Comparison of ENCODE assay signal across 10 cellular contexts in genomic region chr11:39365809-39366436, GRCh38.
DNase-seq lines count a peak whose midpoint lies in the region; ATAC-seq and TF ChIP-seq lines count a peak whose summit lies in the region.
"Had no signal": no experiment of that assay in that cellular context is flagged by ENCODE, and none has a peak within 500 bp of the region (broad histone marks: within the 10 kb centered on the region; RNA-seq: fewer than 3 reads in every experiment).

No MANE protein-coding gene starts in this region.

- H3K27me3 ChIP-seq in naive thymus-derived CD4-positive, alpha-beta T cell (ENCODE audit: control insufficient read depth in 2 of 2, insufficient read depth in 2 of 2, low read length in 2 of 2), result no peaks in the 10 kb centered on the region

- H3K4me3 ChIP-seq in astrocyte of the cerebellum (ENCODE audit: low read depth, low read length) (no peak overlapping the region), foreskin fibroblast (ENCODE audit: low read depth in 1 of 2, low read length in 2 of 2) (no peak overlapping the region)
- H3K4me3 ChIP-seq in naive thymus-derived CD4-positive, alpha-beta T cell (ENCODE audit: low read length), result no peak overlapping the region

- CTCF ChIA-PET in naive thymus-derived CD4-positive, alpha-beta T cell (lab: Charles Lee), result interaction anchor here (0.7 kb wide), 1 partner anchor 92 kb away, joined by 3 read pairs; no protein-coding TSS in a partner anchor
- CTCF ChIA-PET in Calu3 (lab: Charles Lee), result no interaction called here

- no peak overlapping the region for H3K27ac ChIP-seq in naive thymus-derived CD4-positive, alpha-beta T cell (ENCODE audit: low read depth, low read length)

- no TSS peak for BruUV-seq in Calu3 (replicated peaks; lab: Mats Ljungman, UMichigan)

- TF ChIP-seq CTCF in astrocyte of the cerebellum (IDR thresholded peaks at IDR 0.05; ENCODE audit: low read depth, low read length, missing control alignments), result no peak
- TF ChIP-seq CTCF in Calu3 (IDR thresholded peaks at IDR 0.05; ENCODE audit: unreplicated experiment), result no peak
- TF ChIP-seq CTCF in foreskin fibroblast (IDR thresholded peaks at IDR 0.05; ENCODE audit: low read depth, low read length), result no peak

- no peak overlapping the region for H3K4me3 Mint-ChIP-seq in naive thymus-derived CD4-positive, alpha-beta T cell
- H3K4me3 Mint-ChIP-seq in Calu3 (ENCODE audit: low read depth, unreplicated experiment), result no peak overlapping the region
- H3K4me3 Mint-ChIP-seq: memory B cell had no signal

- no peaks in the 10 kb centered on the region for H3K36me3 Mint-ChIP-seq in naive thymus-derived CD4-positive, alpha-beta T cell
- no peaks in the 10 kb centered on the region for H3K36me3 Mint-ChIP-seq in Calu3 (ENCODE audit: insufficient read depth, unreplicated experiment)
- H3K36me3 Mint-ChIP-seq: memory B cell had no signal

- in situ Hi-C loops in astrocyte of the cerebellum (cut with HindIII; ENCODE audit: low sequenced_read_pairs), result no loop called here

- H3K27ac Mint-ChIP-seq in naive thymus-derived CD4-positive, alpha-beta T cell, result peak overlapping the region in 5 of 9 donors; percentile 4 to 47 (median 38)
- H3K27ac Mint-ChIP-seq in Calu3 (ENCODE audit: unreplicated experiment), result no peak overlapping the region
- H3K27ac Mint-ChIP-seq: memory B cell had no signal

- peaks cover 16 to 51% (median 36%) of the 10 kb centered on the region in 7 donors for H3K4me1 Mint-ChIP-seq in naive thymus-derived CD4-positive, alpha-beta T cell
- no peaks in the 10 kb centered on the region for H3K4me1 Mint-ChIP-seq in Calu3 (ENCODE audit: low read depth, unreplicated experiment)

- POLR2A ChIA-PET in naive thymus-derived CD4-positive, alpha-beta T cell (lab: Charles Lee), result no interaction called here

- ATAC-seq in naive thymus-derived CD4-positive, alpha-beta T cell, result no peak
- ATAC-seq in HG02970 (IDR thresholded peaks at IDR 0.05; ENCODE audit: low FRiP score, unreplicated experiment), result no peak

- DNase-seq in DMS114 treated with DMSO at 0.1 percent for 48 hours (lab: John Stamatoyannopoulos, UW; ENCODE audit: unreplicated experiment) (peak; percentile 21), M059J (ENCODE audit: low read depth) (peak; percentile 73), astrocyte of the cerebellum (ENCODE audit: low read depth) (peak; percentile 5), Calu3 (no peak), foreskin fibroblast (no peak)
- DNase-seq in naive thymus-derived CD4-positive, alpha-beta T cell, result no peak
- DNase-seq in stimulated activated CD8-positive, alpha-beta memory T cell treated with anti-CD3 and anti-CD28 coated beads, Interleukin-4, amount 100 ng/mL, for 48 hours, result no peak
- DNase-seq: effector CD8-positive, alpha-beta T cell had no signal

- intact Hi-C loops in naive thymus-derived CD4-positive, alpha-beta T cell (cut with micrococcal nuclease), result no loop called here
- intact Hi-C loops in Calu3 (cut with micrococcal nuclease; ENCODE audit: unreplicated experiment), result no loop called here

- peaks cover 11 to 14% of the 10 kb centered on the region in 2 donors for H3K4me1 ChIP-seq in naive thymus-derived CD4-positive, alpha-beta T cell (ENCODE audit: control insufficient read depth in 2 of 2, insufficient read depth in 2 of 2, low read length in 2 of 2)

- no peaks in the 10 kb centered on the region for H3K9me3 ChIP-seq in naive thymus-derived CD4-positive, alpha-beta T cell (ENCODE audit: control insufficient read depth in 2 of 3, low read length in 3 of 3)

- no peaks in the 10 kb centered on the region for H3K27me3 Mint-ChIP-seq in naive thymus-derived CD4-positive, alpha-beta T cell
- no peaks in the 10 kb centered on the region for H3K27me3 Mint-ChIP-seq in Calu3 (ENCODE audit: unreplicated experiment)
- H3K27me3 Mint-ChIP-seq: memory B cell had no signal

- H3K36me3 ChIP-seq in naive thymus-derived CD4-positive, alpha-beta T cell (ENCODE audit: control insufficient read depth in 2 of 3, insufficient read depth in 3 of 3, low read length in 3 of 3), result no peaks in the 10 kb centered on the region

- H3K9me3 Mint-ChIP-seq in naive thymus-derived CD4-positive, alpha-beta T cell, result peaks cover 0 to 4% (median 0%) of the 10 kb centered on the region in 11 donors
- H3K9me3 Mint-ChIP-seq in Calu3 (ENCODE audit: low read depth, unreplicated experiment), result peaks cover 8% of the 10 kb centered on the region
- H3K9me3 Mint-ChIP-seq: memory B cell had no signal

Comparison
In these comparisons a context has a peak if more than half of its experiments do, and no peak if none do; other contexts are left out.
1. DNase-seq: peak in DMS114 treated with DMSO at 0.1 percent for 48 hours (single experiment), M059J (single experiment) and astrocyte of the cerebellum (single experiment); none in naive thymus-derived CD4-positive, alpha-beta T cell (0 of 9), Calu3 (single experiment), foreskin fibroblast (0 of 2) and stimulated activated CD8-positive, alpha-beta memory T cell treated with anti-CD3 and anti-CD28 coated beads, Interleukin-4, amount 100 ng/mL, for 48 hours (single experiment).